1 cellular context compared by ENCODE assay signal in the genomic region with DNA sequence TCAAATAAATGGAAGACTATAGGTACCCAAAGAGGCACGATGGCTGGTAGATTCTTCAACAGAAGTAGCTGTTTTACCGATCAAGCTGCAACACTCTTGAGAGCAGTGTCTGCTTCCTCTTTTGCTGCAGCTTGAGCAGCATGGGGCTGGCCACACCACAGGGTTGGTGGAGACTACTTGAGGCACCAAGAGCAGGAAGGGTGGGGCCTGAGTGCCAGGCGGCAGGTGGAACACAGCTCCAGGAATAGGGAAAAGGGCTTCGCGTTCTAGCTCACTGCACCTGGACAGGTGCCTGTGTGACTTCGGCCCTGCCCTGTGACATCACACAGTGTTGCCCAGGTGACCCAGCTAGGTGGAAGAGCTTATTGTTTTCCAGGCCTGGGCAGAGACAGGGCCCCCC.
TF ChIP-seq lines count a peak whose summit lies in the region.

TSS of gene CCDC33 (plus strand) at position 365 of the 400 bp plus-strand sequence. CDS start 394 bp downstream, outside the sequence.

TF ChIP-seq in H1, 55 proteins besides CTCF, POLR2A, EP300 and RAD21 (continued from another document):
- TF ChIP-seq E2F6 (IDR thresholded peaks at IDR 0.05): no peak
TF ChIP-seq in H1: peak in this region for 0.
